ENCODE assay signal across 34 cellular contexts in genomic region chr15:86229306-86229705, GRCh38.
"Had no signal": no experiment of that assay in that cellular context is flagged by ENCODE, and none has a peak within 500 bp of the region (broad histone marks: within the 10 kb centered on the region; RNA-seq: fewer than 3 reads in every experiment).

No MANE protein-coding gene starts in this region.

- H3K9me3 ChIP-seq: MG63 had no signal

- H3K36me3 ChIP-seq: MG63 had no signal

- DNase-seq: Karpas-422, Kasumi-1, MG63, MM.1S, MV-4-11, NCI-H1048, NCI-H1092, NCI-H1092 treated with DMSO at 0.1 percent for 48 hours, NCI-H1105, NCI-H1105 treated with DMSO at 0.1 percent for 48 hours, NCI-H1417, NCI-H1417 treated with DMSO at 0.1 percent for 48 hours, NCI-H1436, NCI-H1436 treated with DMSO at 0.1 percent for 48 hours, NCI-H146, NCI-H1694, NCI-H1694 treated with DMSO at 0.1 percent for 48 hours, NCI-H187, NCI-H187 treated with DMSO at 0.1 percent for 48 hours, NCI-H1930, NCI-H2029, NCI-H2029 treated with DMSO at 0.1 percent for 48 hours, NCI-H2081, NCI-H2081 treated with DMSO at 0.1 percent for 48 hours, NCI-H2107, NCI-H2171, NCI-H2171 treated with DMSO at 0.1 percent for 48 hours, NCI-H2227 treated with DMSO at 0.1 percent for 48 hours, NCI-H226, NCI-H345, NCI-H446, NCI-H446 treated with DMSO at 0.1 percent for 48 hours, NCI-H510A, NCI-H510A treated with DMSO at 0.1 percent for 48 hours had no signal

- H3K4me3 ChIP-seq: MG63 had no signal

- H3K27me3 ChIP-seq: MG63 had no signal
